In the genomic region with DNA sequence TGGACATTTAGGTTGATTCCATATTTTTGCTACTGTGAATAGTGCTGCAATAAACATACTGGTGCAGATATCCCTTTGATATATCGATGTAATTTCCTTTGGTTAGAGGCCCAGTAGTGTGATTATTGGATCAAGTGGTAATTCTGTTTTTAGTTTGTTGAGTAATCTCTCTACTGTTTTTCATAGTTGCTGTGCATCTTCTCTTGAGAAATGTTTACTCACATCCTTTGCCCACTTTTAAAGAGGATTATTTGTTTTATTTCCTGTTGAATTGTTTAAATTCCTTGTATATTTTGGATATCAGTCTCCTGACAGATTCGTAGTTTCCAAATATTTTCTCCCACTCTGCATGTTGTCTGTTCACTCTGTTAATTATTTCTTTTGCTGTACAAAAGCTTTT, we compare ENCODE assay signal across 16 cellular contexts.
DNase-seq lines count a peak whose midpoint lies in the region; TF ChIP-seq lines count a peak whose summit lies in the region.
"Had no signal": no experiment of that assay in that cellular context is flagged by ENCODE, and none has a peak within 500 bp of the region (broad histone marks: within the 10 kb centered on the region; RNA-seq: fewer than 3 reads in every experiment).

No MANE protein-coding gene starts in this region.

- H3K27me3 ChIP-seq in ACC112 (ENCODE audit: insufficient read depth, low read length): no peaks in the 10 kb centered on the region
- H3K27me3 ChIP-seq in adipocyte (replicated peaks; ENCODE audit: control insufficient read depth, insufficient read depth, low read length): no peaks in the 10 kb centered on the region
- no peaks in the 10 kb centered on the region for H3K27me3 ChIP-seq in osteoblast (ENCODE audit: insufficient read depth, low read length)

- H2AFZ ChIP-seq in ACC112 (ENCODE audit: low read length, unreplicated experiment): peak overlapping the region; percentile 36
- H2AFZ ChIP-seq in osteoblast (ENCODE audit: low read length): no peak overlapping the region

- peak overlapping the region; percentile 66 for H3K9ac ChIP-seq in adipocyte (ENCODE audit: low read length)
- H3K9ac ChIP-seq: KMS-11 had no signal

- DNase-seq in GM04504 (ENCODE audit: low read depth): peak; percentile 25
- no peak for DNase-seq in adipocyte (ENCODE audit: low read depth)
- peak; percentile 48 for DNase-seq in fibroblast of pulmonary artery (ENCODE audit: low read depth)
- DNase-seq in osteoblast (ENCODE audit: insufficient read length, low spot score, missing footprints): no peak
- no peak for DNase-seq in NCI-H446 (lab: John Stamatoyannopoulos, UW)
- no peak for DNase-seq in AG08396 (ENCODE audit: low spot score)
- DNase-seq: C1 segment of cervical spinal cord; CD8-positive, alpha-beta memory T cell; DMS79; GOT3; MV-4-11; NCI-H187; NCI-H2107; NCI-H510A treated with DMSO at 0.1 percent for 48 hours had no signal

- no peaks in the 10 kb centered on the region for H3K79me2 ChIP-seq in ACC112 (ENCODE audit: control insufficient read depth, insufficient read depth, low read length, unreplicated experiment)
- H3K79me2 ChIP-seq in osteoblast (ENCODE audit: insufficient read depth, low read length): no peaks in the 10 kb centered on the region

- TF ChIP-seq CTCF in fibroblast of pulmonary artery (IDR thresholded peaks at IDR 0.05; ENCODE audit: low read length, missing control alignments) (no peak), osteoblast (IDR thresholded peaks at IDR 0.05; ENCODE audit: extremely low read depth, low read depth, low read length) (no peak)

- H3K4me1 ChIP-seq in ACC112 (ENCODE audit: control insufficient read depth, insufficient read depth, low read length, unreplicated experiment): peaks cover 35% of the 10 kb centered on the region
- peaks cover 40% of the 10 kb centered on the region for H3K4me1 ChIP-seq in adipocyte (ENCODE audit: control insufficient read depth, insufficient read depth, low read length)
- peaks cover 18% of the 10 kb centered on the region for H3K4me1 ChIP-seq in osteoblast (ENCODE audit: insufficient read depth, low read length)

- H3K9me3 ChIP-seq in adipocyte (ENCODE audit: control insufficient read depth, low read length): no peaks in the 10 kb centered on the region
- H3K9me3 ChIP-seq in osteoblast (ENCODE audit: low read depth, low read length): no peaks in the 10 kb centered on the region

- H3K36me3 ChIP-seq in ACC112 (ENCODE audit: insufficient read depth, low read length) (no peaks in the 10 kb centered on the region), adipocyte (ENCODE audit: control insufficient read depth, insufficient read depth, low read length, severe bottlenecking) (no peaks in the 10 kb centered on the region), osteoblast (ENCODE audit: insufficient read depth, low read length) (no peaks in the 10 kb centered on the region)

- no peak overlapping the region for H3K4me2 ChIP-seq in osteoblast (ENCODE audit: insufficient read depth, low read length)
- H3K4me2 ChIP-seq: KMS-11 had no signal

- no peaks in the 10 kb centered on the region for H4K20me1 ChIP-seq in osteoblast (ENCODE audit: insufficient read depth, low read length)

- H3K4me3 ChIP-seq in ACC112 (ENCODE audit: low read depth, low read length) (no peak overlapping the region), adipocyte (ENCODE audit: low read length) (peak overlapping the region; percentile 3), fibroblast of pulmonary artery (replicated peaks; ENCODE audit: low read depth, low read length) (no peak overlapping the region), osteoblast (ENCODE audit: insufficient read depth, low read length) (no peak overlapping the region)

- H3K27ac ChIP-seq in ACC112 (ENCODE audit: low read depth, low read length) (peak overlapping the region; percentile 50), osteoblast (ENCODE audit: low read depth, low read length) (no peak overlapping the region)
- H3K27ac ChIP-seq: KMS-11 had no signal

Comparison
In these comparisons a context has a peak if more than half of its experiments do, and no peak if none do; other contexts are left out.
1. DNase-seq: peak in GM04504 (single experiment) and fibroblast of pulmonary artery (single experiment); none in adipocyte (single experiment), osteoblast (single experiment), NCI-H446 (0 of 2) and AG08396 (single experiment).